11 cellular contexts compared by ENCODE assay signal in the genomic region with DNA sequence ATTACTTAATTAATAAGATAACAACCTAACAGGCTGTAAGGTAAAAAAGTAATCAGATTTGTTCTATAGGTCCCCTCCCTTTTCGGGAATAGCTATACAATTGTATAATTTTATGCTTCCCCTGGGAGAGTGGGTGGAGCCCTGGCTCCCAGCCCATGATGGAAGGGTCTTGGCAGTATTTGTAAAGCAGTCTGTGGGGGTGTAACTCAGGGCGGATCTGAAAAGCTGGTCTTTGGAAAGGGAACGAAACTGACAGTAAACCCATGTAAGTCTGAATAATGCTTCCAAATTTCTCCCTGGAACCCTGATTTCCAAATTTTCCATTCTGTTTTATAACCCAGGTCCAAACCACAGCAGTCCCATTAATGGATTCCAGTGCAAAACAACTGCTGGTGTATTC.
DNase-seq lines count a peak whose midpoint lies in the region; ATAC-seq and TF ChIP-seq lines count a peak whose summit lies in the region.
"Had no signal": no experiment of that assay in that cellular context is flagged by ENCODE, and none has a peak within 500 bp of the region (broad histone marks: within the 10 kb centered on the region; RNA-seq: fewer than 3 reads in every experiment).

No MANE protein-coding gene starts in this region.

- intact Hi-C loops in ovary (cut with DNase I) = no loop called here

- no peak for ATAC-seq in activated naive CD8-positive, alpha-beta T cell treated with anti-CD3 and anti-CD28 coated beads, Interleukin-2, amount 50 U/mL, for 24 hours
- no peak for ATAC-seq in HG03196 (IDR thresholded peaks at IDR 0.05; ENCODE audit: unreplicated experiment)

- no peaks in the 10 kb centered on the region for H3K4me1 Mint-ChIP-seq in T-helper 2 cell treated with Interferon-gamma antibody and Interleukin-4, amounts not matched to agents 5 μg/mL and 100 μg/mL, for 36 hours (ENCODE audit: low read depth)
- peaks cover 40% of the 10 kb centered on the region for H3K4me1 Mint-ChIP-seq in activated naive CD8-positive, alpha-beta T cell treated with anti-CD3 and anti-CD28 coated beads, Interleukin-2, amount 50 U/mL, for 24 hours

- no peaks in the 10 kb centered on the region for H3K27me3 ChIP-seq in ovary

- H3K9me3 ChIP-seq in ovary = no peaks in the 10 kb centered on the region

- no peaks in the 10 kb centered on the region for H3K9me3 Mint-ChIP-seq in T-helper 2 cell treated with Interferon-gamma antibody and Interleukin-4, amounts not matched to agents 5 μg/mL and 100 μg/mL, for 36 hours
- H3K9me3 Mint-ChIP-seq in activated naive CD8-positive, alpha-beta T cell treated with anti-CD3 and anti-CD28 coated beads, Interleukin-2, amount 50 U/mL, for 24 hours = no peaks in the 10 kb centered on the region

- H3K4me3 ChIP-seq in ovary = no peak overlapping the region
- H3K4me3 ChIP-seq: PC-9 had no signal

- H3K36me3 ChIP-seq in ovary = no peaks in the 10 kb centered on the region

- no peaks in the 10 kb centered on the region for H3K27me3 Mint-ChIP-seq in T-helper 2 cell treated with Interferon-gamma antibody and Interleukin-4, amounts not matched to agents 5 μg/mL and 100 μg/mL, for 36 hours (ENCODE audit: low read depth)
- H3K27me3 Mint-ChIP-seq in activated naive CD8-positive, alpha-beta T cell treated with anti-CD3 and anti-CD28 coated beads, Interleukin-2, amount 50 U/mL, for 24 hours = no peaks in the 10 kb centered on the region

- DNase-seq in T-helper 2 cell treated with Interferon-gamma antibody and Interleukin-4, amounts not matched to agents 5 μg/mL and 100 μg/mL, for 36 hours (ENCODE audit: low spot score) = no peak
- no peak for DNase-seq in T-helper 2 cell
- DNase-seq in NCI-H1105 (lab: John Stamatoyannopoulos, UW) = peak; percentile 42
- DNase-seq in activated naive CD8-positive, alpha-beta T cell treated with anti-CD3 and anti-CD28 coated beads, Interleukin-2, amount 50 U/mL, for 24 hours = no peak
- DNase-seq in ovary = peak in 4 of 5 donors; percentile 41 to 66 (median 45)
- no peak for DNase-seq in stimulated activated CD4-positive, alpha-beta T cell treated with anti-CD3 and anti-CD28 coated beads, Interleukin-12 subunit alpha, Interleukin-12 subunit beta, amount 100 ng/mL, for 4 hours
- no peak for DNase-seq in DMS153 (lab: John Stamatoyannopoulos, UW)
- DNase-seq: activated CD4-positive, CD25-positive, alpha-beta regulatory T cell; PC-9 had no signal

- no peak for TF ChIP-seq POLR2A in ovary (IDR thresholded peaks at IDR 0.05)

- TF ChIP-seq CTCF in ovary (IDR thresholded peaks at IDR 0.05) = no peak

- no peak overlapping the region for H3K27ac Mint-ChIP-seq in T-helper 2 cell treated with Interferon-gamma antibody and Interleukin-4, amounts not matched to agents 5 μg/mL and 100 μg/mL, for 36 hours
- H3K27ac Mint-ChIP-seq in activated naive CD8-positive, alpha-beta T cell treated with anti-CD3 and anti-CD28 coated beads, Interleukin-2, amount 50 U/mL, for 24 hours = no peak overlapping the region

- no peak for TF ChIP-seq EP300 in ovary (IDR thresholded peaks at IDR 0.05)

- peaks cover 24% of the 10 kb centered on the region for H3K4me1 ChIP-seq in ovary (ENCODE audit: insufficient read depth)

- peaks cover 8% of the 10 kb centered on the region for H3K36me3 Mint-ChIP-seq in T-helper 2 cell treated with Interferon-gamma antibody and Interleukin-4, amounts not matched to agents 5 μg/mL and 100 μg/mL, for 36 hours (ENCODE audit: low read depth)
- H3K36me3 Mint-ChIP-seq in activated naive CD8-positive, alpha-beta T cell treated with anti-CD3 and anti-CD28 coated beads, Interleukin-2, amount 50 U/mL, for 24 hours (ENCODE audit: low read depth) = peaks cover 7% of the 10 kb centered on the region

- no peak overlapping the region for H3K27ac ChIP-seq in ovary
- H3K27ac ChIP-seq: epithelial cell of prostate, PC-9 had no signal

- WGBS in ovary, 3 donors = 3 to 9% (median 6%) methylated on average over 3 of the region's 3 CpGs

- peak overlapping the region; percentile 77 for H3K4me3 Mint-ChIP-seq in T-helper 2 cell treated with Interferon-gamma antibody and Interleukin-4, amounts not matched to agents 5 μg/mL and 100 μg/mL, for 36 hours
- peak overlapping the region; percentile 88 for H3K4me3 Mint-ChIP-seq in activated naive CD8-positive, alpha-beta T cell treated with anti-CD3 and anti-CD28 coated beads, Interleukin-2, amount 50 U/mL, for 24 hours

Comparison
In these comparisons a context has a peak if more than half of its experiments do, and no peak if none do; other contexts are left out.
1. DNase-seq: peak in NCI-H1105 (single experiment) and ovary (4 of 5); none in T-helper 2 cell treated with Interferon-gamma antibody and Interleukin-4, amounts not matched to agents 5 μg/mL and 100 μg/mL, for 36 hours (single experiment), T-helper 2 cell (0 of 5), activated naive CD8-positive, alpha-beta T cell treated with anti-CD3 and anti-CD28 coated beads, Interleukin-2, amount 50 U/mL, for 24 hours (single experiment), stimulated activated CD4-positive, alpha-beta T cell treated with anti-CD3 and anti-CD28 coated beads, Interleukin-12 subunit alpha, Interleukin-12 subunit beta, amount 100 ng/mL, for 4 hours (single experiment) and DMS153 (single experiment).